Comparison of ENCODE assay signal across 11 cellular contexts in the genomic region with DNA sequence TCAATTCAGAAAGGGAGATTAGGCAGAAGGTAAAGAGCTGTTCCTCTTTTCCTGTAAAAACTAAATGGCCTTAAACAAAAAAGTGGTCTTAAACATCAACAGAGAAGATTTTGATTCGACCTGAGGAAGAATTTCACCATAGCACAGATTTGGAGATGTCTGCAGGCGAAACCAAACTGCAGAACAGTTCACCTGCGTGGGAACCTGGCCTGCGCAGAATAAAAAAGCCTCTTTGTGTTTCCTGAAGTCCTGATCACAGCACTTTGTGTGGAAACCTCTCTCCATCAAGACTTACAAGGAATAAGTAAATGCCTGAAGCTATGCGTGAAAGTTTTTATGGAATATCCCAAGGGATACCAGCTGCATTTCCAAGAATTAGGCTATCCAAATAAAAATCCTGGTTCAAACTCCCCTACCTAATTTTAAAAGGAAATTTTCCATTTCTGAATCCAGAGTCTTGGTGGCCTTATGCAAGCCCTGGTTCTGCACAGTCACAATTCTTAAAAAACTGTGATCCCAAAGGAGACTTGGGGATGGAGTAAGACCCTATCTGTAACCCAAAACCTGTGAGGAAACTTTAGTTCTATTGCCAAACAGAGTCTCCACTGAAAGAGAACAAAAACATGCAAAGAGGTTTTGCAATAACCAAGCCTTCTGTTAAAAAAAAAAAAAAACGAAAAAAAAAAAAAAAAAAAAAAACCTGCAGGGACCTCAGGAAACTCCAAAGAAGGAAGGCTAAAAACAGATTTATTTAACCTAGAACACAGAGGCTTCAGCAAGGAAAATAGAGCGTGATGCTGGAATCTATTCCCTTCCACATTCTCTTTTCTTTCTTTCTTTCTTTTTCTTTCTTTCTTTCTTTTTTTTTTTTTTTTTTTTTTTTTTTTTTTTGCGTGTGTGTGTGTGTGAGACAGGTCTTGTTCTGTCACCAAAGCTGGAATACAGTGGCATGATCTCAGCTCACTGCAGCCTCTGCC. TPM values are rescaled to one million over a fixed set of nuclear protein-coding genes. Genes with fewer than 3 reads are reported as not detected.
A peak's percentile ranks its signal among the peaks of the same experiment; 100 is the strongest.
DNase-seq lines count a peak whose midpoint lies in the region; ATAC-seq and TF ChIP-seq lines count a peak whose summit lies in the region.
"Had no signal": no experiment of that assay in that cellular context is flagged by ENCODE, and none has a peak within 500 bp of the region (broad histone marks: within the 10 kb centered on the region; RNA-seq: fewer than 3 reads in every experiment).

No MANE protein-coding gene starts in this region.

- CTCF ChIA-PET in CD8-positive, alpha-beta memory T cell (lab: Charles Lee) = no interaction called here

- no peak for TF ChIP-seq POLR2A in gastrocnemius medialis (IDR thresholded peaks at IDR 0.05)

- H3K36me3 Mint-ChIP-seq in CD8-positive, alpha-beta memory T cell = peaks cover 0 to 1% (median 0%) of the 10 kb centered on the region in 3 donors

- H3K27me3 ChIP-seq in gastrocnemius medialis = no peaks in the 10 kb centered on the region
- H3K27me3 ChIP-seq in CD8-positive, alpha-beta memory T cell (ENCODE audit: insufficient read depth, low read length, poor library complexity, severe bottlenecking) = no peaks in the 10 kb centered on the region
- H3K27me3 ChIP-seq: MG63 had no signal

- ATAC-seq in gastrocnemius medialis = peak; percentile 87 to 92
- no peak for ATAC-seq in GM21576 (IDR thresholded peaks at IDR 0.05; ENCODE audit: unreplicated experiment)

- intact Hi-C loops in gastrocnemius medialis (cut with DNase I; ENCODE audit: low total_unique reads) (loop anchor here (5.0 to 10.0 kb wide), 2 partner anchors 87 to 90 kb away; no protein-coding TSS in a partner anchor), posterior cingulate gyrus (cut with DNase I) (no loop called here)

- no peak for TF ChIP-seq CTCF in gastrocnemius medialis (IDR thresholded peaks at IDR 0.05 in 4 of 5, conservative IDR thresholded peaks at IDR 0.05 in 1 of 5)

- no peaks in the 10 kb centered on the region for H3K9me3 Mint-ChIP-seq in CD8-positive, alpha-beta memory T cell

- no peak overlapping the region for H3K4me3 Mint-ChIP-seq in CD8-positive, alpha-beta memory T cell

- H3K9me3 ChIP-seq in gastrocnemius medialis = no peaks in the 10 kb centered on the region
- H3K9me3 ChIP-seq in CD8-positive, alpha-beta memory T cell (ENCODE audit: low read length) = no peaks in the 10 kb centered on the region
- H3K9me3 ChIP-seq: MG63 had no signal

- peaks cover 4 to 6% of the 10 kb centered on the region in 2 donors for H3K4me1 ChIP-seq in gastrocnemius medialis
- no peaks in the 10 kb centered on the region for H3K4me1 ChIP-seq in CD8-positive, alpha-beta memory T cell (ENCODE audit: insufficient read depth, low read length)

- peaks cover 7 to 10% of the 10 kb centered on the region in 2 donors for H3K27me3 Mint-ChIP-seq in CD8-positive, alpha-beta memory T cell

- in situ Hi-C loops in gastrocnemius medialis (cut with MboI; ENCODE audit: low sequenced_read_pairs in 4 of 4) = loop anchor here in 1 of 4 donors (10.0 kb wide), 1 partner anchor 90 kb away; no protein-coding TSS in a partner anchor

- H3K36me3 ChIP-seq in gastrocnemius medialis = no peaks in the 10 kb centered on the region
- H3K36me3 ChIP-seq in CD8-positive, alpha-beta memory T cell (ENCODE audit: insufficient read depth, low read length) = no peaks in the 10 kb centered on the region
- H3K36me3 ChIP-seq: MG63 had no signal

- H3K4me3 ChIP-seq in gastrocnemius medialis = no peak overlapping the region
- no peak overlapping the region for H3K4me3 ChIP-seq in CD8-positive, alpha-beta memory T cell (ENCODE audit: low read length)
- H3K4me3 ChIP-seq: MG63 had no signal

- POLR2A ChIA-PET in CD8-positive, alpha-beta memory T cell (lab: Charles Lee) = no interaction called here

- H3K27ac Mint-ChIP-seq in CD8-positive, alpha-beta memory T cell = no peak overlapping the region

- DNase-seq in GM04504 (ENCODE audit: low read depth) = peak; percentile 51
- peak; percentile 73 for DNase-seq in SKM-1 treated with dmso at 0.1 percent for 144 hours (lab: John Stamatoyannopoulos, UW; ENCODE audit: unreplicated experiment)
- peak; percentile 84 for DNase-seq in fibroblast of the conjunctiva (ENCODE audit: low read depth)
- no peak for DNase-seq in gastrocnemius medialis
- DNase-seq in midbrain (lab: John Stamatoyannopoulos, UW) = no peak
- DNase-seq in posterior cingulate gyrus = no peak
- DNase-seq in CD8-positive, alpha-beta memory T cell = no peak
- DNase-seq: activated gamma-delta T cell; effector CD8-positive, alpha-beta T cell; MG63 had no signal

- H3K4me1 Mint-ChIP-seq in CD8-positive, alpha-beta memory T cell = no peaks in the 10 kb centered on the region

- peak overlapping the region; percentile 41 to 50 (median 43) for H3K27ac ChIP-seq in gastrocnemius medialis
- H3K27ac ChIP-seq in CD8-positive, alpha-beta memory T cell (ENCODE audit: low read depth, low read length) = no peak overlapping the region

RNA-seq across cellular contexts. Expression of gene CALML3, which starts 10.4 kb away (rescaled TPM):
- total RNA-seq in gastrocnemius medialis = not detected
- not detected for total RNA-seq in CD8-positive, alpha-beta memory T cell
- not detected for polyA plus RNA-seq in CD8-positive, alpha-beta memory T cell

RNA-seq across cellular contexts. Expression of gene CALML5, which starts 35.8 kb away (rescaled TPM):
- total RNA-seq in gastrocnemius medialis = not detected
- not detected for total RNA-seq in CD8-positive, alpha-beta memory T cell
- polyA plus RNA-seq in CD8-positive, alpha-beta memory T cell = not detected

Comparison
In these comparisons a context has a peak if more than half of its experiments do, and no peak if none do; other contexts are left out.
1. DNase-seq: peak in GM04504 (single experiment), SKM-1 treated with dmso at 0.1 percent for 144 hours (single experiment) and fibroblast of the conjunctiva (single experiment); none in gastrocnemius medialis (0 of 2), midbrain (single experiment), posterior cingulate gyrus (0 of 10) and CD8-positive, alpha-beta memory T cell (0 of 5).